In genomic region chr11:119115484-119116234, GRCh38 we compare ENCODE assay signal across 10 cellular contexts. TPM values are rescaled to one million over a fixed set of nuclear protein-coding genes. Genes with fewer than 3 reads are reported as not detected.
DNase-seq lines count a peak whose midpoint lies in the region; ATAC-seq, FAIRE-seq and TF ChIP-seq lines count a peak whose summit lies in the region.
"Had no signal": no experiment of that assay in that cellular context is flagged by ENCODE, and none has a peak within 500 bp of the region (broad histone marks: within the 10 kb centered on the region; RNA-seq: fewer than 3 reads in every experiment).

No MANE protein-coding gene starts in this region.

- no peaks in the 10 kb centered on the region for H3K27me3 Mint-ChIP-seq in activated T-helper 2 cell treated with anti-CD3 and anti-CD28 coated beads, Interferon-gamma antibody, Interleukin-2, Interleukin-4, amounts not matched to agents 10 μg/mL and 5 μg/mL and 100 μg/mL, durations not matched to agents 14 hours and 24 hours and 36 hours (ENCODE audit: low read depth)
- no peaks in the 10 kb centered on the region for H3K27me3 Mint-ChIP-seq in stimulated activated naive B cell treated with anti-CD40 and anti-IgM and Interleukin-4, amounts not matched to agents 10 μg/mL and 1 μg/mL and 100 μg/mL, for 72 hours

- peak overlapping the region; percentile 92 for H3K27ac Mint-ChIP-seq in activated T-helper 2 cell treated with anti-CD3 and anti-CD28 coated beads, Interferon-gamma antibody, Interleukin-2, Interleukin-4, amounts not matched to agents 10 μg/mL and 5 μg/mL and 100 μg/mL, durations not matched to agents 14 hours and 24 hours and 36 hours
- H3K27ac Mint-ChIP-seq in stimulated activated naive B cell treated with anti-CD40 and anti-IgM and Interleukin-4, amounts not matched to agents 10 μg/mL and 1 μg/mL and 100 μg/mL, for 72 hours, result peak overlapping the region; percentile 38

- intact Hi-C loops in activated T-helper 2 cell treated with anti-CD3 and anti-CD28 coated beads, Interferon-gamma antibody, Interleukin-2, Interleukin-4, amounts not matched to agents 10 μg/mL and 5 μg/mL and 100 μg/mL, durations not matched to agents 14 hours and 24 hours and 36 hours (cut with micrococcal nuclease), result loop anchor here (1.0 kb wide), 1 partner anchor 8 kb away; the partner anchor contains the start of gene C2CD2L
- intact Hi-C loops in kidney (cut with DNase I), result no loop called here

- no peak for TF ChIP-seq CTCF in kidney (IDR thresholded peaks at IDR 0.05; ENCODE audit: borderline replicate concordance, extremely low read depth, insufficient read depth)

- ATAC-seq in stimulated activated naive B cell treated with anti-CD40 and anti-IgM and Interleukin-4, amounts not matched to agents 10 μg/mL and 1 μg/mL and 100 μg/mL, for 72 hours (replicated peaks), result no peak
- ATAC-seq: PC-3 had no signal

- no peak for FAIRE-seq in kidney (lab: Jason Lieb, UNC)
- FAIRE-seq: keratinocyte had no signal

- H3K4me1 ChIP-seq in Karpas-422 (ENCODE audit: low read length), result peaks cover 12% of the 10 kb centered on the region
- H3K4me1 ChIP-seq in kidney (ENCODE audit: control insufficient read depth in 1 of 2, insufficient read depth in 1 of 2, low read depth in 1 of 2, low read length in 2 of 2), result peaks cover 3 to 6% of the 10 kb centered on the region in 2 donors

- peak overlapping the region; percentile 73 for H3K4me3 Mint-ChIP-seq in activated T-helper 2 cell treated with anti-CD3 and anti-CD28 coated beads, Interferon-gamma antibody, Interleukin-2, Interleukin-4, amounts not matched to agents 10 μg/mL and 5 μg/mL and 100 μg/mL, durations not matched to agents 14 hours and 24 hours and 36 hours (ENCODE audit: low read depth)
- no peak overlapping the region for H3K4me3 Mint-ChIP-seq in stimulated activated naive B cell treated with anti-CD40 and anti-IgM and Interleukin-4, amounts not matched to agents 10 μg/mL and 1 μg/mL and 100 μg/mL, for 72 hours

- H3K36me3 Mint-ChIP-seq in activated T-helper 2 cell treated with anti-CD3 and anti-CD28 coated beads, Interferon-gamma antibody, Interleukin-2, Interleukin-4, amounts not matched to agents 10 μg/mL and 5 μg/mL and 100 μg/mL, durations not matched to agents 14 hours and 24 hours and 36 hours (ENCODE audit: low read depth), result peaks cover 59% of the 10 kb centered on the region
- peaks cover 21 to 51% of the 10 kb centered on the region in 2 donors for H3K36me3 Mint-ChIP-seq in stimulated activated naive B cell treated with anti-CD40 and anti-IgM and Interleukin-4, amounts not matched to agents 10 μg/mL and 1 μg/mL and 100 μg/mL, for 72 hours

- no peaks in the 10 kb centered on the region for H3K9me3 Mint-ChIP-seq in activated T-helper 2 cell treated with anti-CD3 and anti-CD28 coated beads, Interferon-gamma antibody, Interleukin-2, Interleukin-4, amounts not matched to agents 10 μg/mL and 5 μg/mL and 100 μg/mL, durations not matched to agents 14 hours and 24 hours and 36 hours
- H3K9me3 Mint-ChIP-seq in stimulated activated naive B cell treated with anti-CD40 and anti-IgM and Interleukin-4, amounts not matched to agents 10 μg/mL and 1 μg/mL and 100 μg/mL, for 72 hours, result no peaks in the 10 kb centered on the region

- H3K79me2 ChIP-seq in Karpas-422 (ENCODE audit: low read length), result no peaks in the 10 kb centered on the region

- no peaks in the 10 kb centered on the region for H4K20me1 ChIP-seq in Karpas-422 (ENCODE audit: insufficient read depth, low read depth, low read length)

- H3K9me3 ChIP-seq in Karpas-422 (ENCODE audit: low read length) (no peaks in the 10 kb centered on the region), kidney (ENCODE audit: control insufficient read depth in 1 of 2, low read length in 2 of 2) (no peaks in the 10 kb centered on the region)

- H3K4me2 ChIP-seq in Karpas-422 (ENCODE audit: low read depth, low read length, poor library complexity, severe bottlenecking), result no peak overlapping the region

- H3K9me2 ChIP-seq in Karpas-422 (replicated peaks; ENCODE audit: insufficient read depth, low read length), result no peaks in the 10 kb centered on the region

- H3K4me1 Mint-ChIP-seq in activated T-helper 2 cell treated with anti-CD3 and anti-CD28 coated beads, Interferon-gamma antibody, Interleukin-2, Interleukin-4, amounts not matched to agents 10 μg/mL and 5 μg/mL and 100 μg/mL, durations not matched to agents 14 hours and 24 hours and 36 hours (ENCODE audit: low read depth), result peaks cover 20% of the 10 kb centered on the region
- H3K4me1 Mint-ChIP-seq in stimulated activated naive B cell treated with anti-CD40 and anti-IgM and Interleukin-4, amounts not matched to agents 10 μg/mL and 1 μg/mL and 100 μg/mL, for 72 hours, result peaks cover 8 to 22% of the 10 kb centered on the region in 2 donors

- H3K4me3 ChIP-seq in Karpas-422 (ENCODE audit: low read length), result no peak overlapping the region
- H3K4me3 ChIP-seq in kidney (ENCODE audit: low read length in 2 of 2), result no peak overlapping the region

- no peak overlapping the region for H3K9ac ChIP-seq in Karpas-422 (ENCODE audit: low read length)
- H3K9ac ChIP-seq in kidney (ENCODE audit: low read length in 2 of 2), result no peak overlapping the region

- H2AFZ ChIP-seq in Karpas-422 (ENCODE audit: low read length), result no peak overlapping the region

- H3K36me3 ChIP-seq in Karpas-422 (ENCODE audit: insufficient read depth, low read length), result peaks cover 10% of the 10 kb centered on the region; the same call in 1 of the 2 replicates
- H3K36me3 ChIP-seq in kidney (ENCODE audit: control insufficient read depth in 1 of 2, insufficient read depth in 2 of 2, low read length in 2 of 2), result peaks cover 22 to 28% of the 10 kb centered on the region in 2 donors

- peak; percentile 29 for DNase-seq in Karpas-422
- DNase-seq in activated T-helper 2 cell treated with anti-CD3 and anti-CD28 coated beads, Interferon-gamma antibody, Interleukin-2, Interleukin-4, amounts not matched to agents 10 μg/mL and 5 μg/mL and 100 μg/mL, durations not matched to agents 14 hours and 24 hours and 36 hours (ENCODE audit: low spot score), result no peak
- DNase-seq in kidney, result peak; percentile 81
- DNase-seq in stimulated activated naive B cell treated with anti-CD40 and anti-IgM and Interleukin-4, amounts not matched to agents 10 μg/mL and 1 μg/mL and 100 μg/mL, for 72 hours, result no peak
- no peak for DNase-seq in NCI-H2107 (lab: John Stamatoyannopoulos, UW)
- no peak for DNase-seq in NCI-H510A treated with DMSO at 0.1 percent for 48 hours (lab: John Stamatoyannopoulos, UW)
- no peak for DNase-seq in activated gamma-delta T cell (lab: John Stamatoyannopoulos, UW)
- DNase-seq in ecto neural progenitor cell (ENCODE audit: low spot score), result no peak
- DNase-seq: PC-3 had no signal

- no peak overlapping the region for H3K27ac ChIP-seq in Karpas-422 (ENCODE audit: low read length)
- H3K27ac ChIP-seq in kidney (ENCODE audit: low read depth in 2 of 2, low read length in 2 of 2), result no peak overlapping the region

- no peaks in the 10 kb centered on the region for H3K27me3 ChIP-seq in Karpas-422 (ENCODE audit: low read length)

RNA-seq across cellular contexts. Expression of gene HINFP, which starts 5.7 kb away (rescaled TPM):
- 16.3 and 22.4 TPM in 2 replicates for total RNA-seq in Karpas-422 (2014; rRNA removed; shearing (Covaris generic); ENCODE audit: low replicate concordance)
- total RNA-seq in activated T-helper 2 cell treated with anti-CD3 and anti-CD28 coated beads, Interferon-gamma antibody, Interleukin-2, Interleukin-4, amounts not matched to agents 10 μg/mL and 5 μg/mL and 100 μg/mL, durations not matched to agents 14 hours and 24 hours and 36 hours, result 29.8 and 35.5 TPM in 2 replicates
- total RNA-seq in kidney, result 29.1 TPM
- 14.5 TPM for polyA plus RNA-seq in kidney (ENCODE audit: insufficient read depth, low read depth, low replicate concordance)

RNA-seq across cellular contexts. Expression of gene C2CD2L, which starts 8.5 kb away (rescaled TPM):
- total RNA-seq in Karpas-422 (2014; rRNA removed; shearing (Covaris generic); ENCODE audit: low replicate concordance), result 10.1 and 11.9 TPM in 2 replicates
- 24.6 and 25.2 TPM in 2 replicates for total RNA-seq in activated T-helper 2 cell treated with anti-CD3 and anti-CD28 coated beads, Interferon-gamma antibody, Interleukin-2, Interleukin-4, amounts not matched to agents 10 μg/mL and 5 μg/mL and 100 μg/mL, durations not matched to agents 14 hours and 24 hours and 36 hours
- total RNA-seq in kidney, result 16.0 TPM
- 17.7 TPM for polyA plus RNA-seq in kidney (ENCODE audit: insufficient read depth, low read depth, low replicate concordance)

RNA-seq across cellular contexts. Expression of gene DPAGT1, which starts 14.0 kb away (rescaled TPM):
- 10.0 and 27.3 TPM in 2 replicates for total RNA-seq in Karpas-422 (2014; rRNA removed; shearing (Covaris generic); ENCODE audit: low replicate concordance)
- total RNA-seq in activated T-helper 2 cell treated with anti-CD3 and anti-CD28 coated beads, Interferon-gamma antibody, Interleukin-2, Interleukin-4, amounts not matched to agents 10 μg/mL and 5 μg/mL and 100 μg/mL, durations not matched to agents 14 hours and 24 hours and 36 hours, result 82.2 and 83.4 TPM in 2 replicates
- 34.8 TPM for total RNA-seq in kidney
- 41.0 TPM for polyA plus RNA-seq in kidney (ENCODE audit: insufficient read depth, low read depth, low replicate concordance)

RNA-seq across cellular contexts. Expression of gene HMBS, which starts 31.0 kb away (rescaled TPM):
- total RNA-seq in Karpas-422 (2014; rRNA removed; shearing (Covaris generic); ENCODE audit: low replicate concordance), result 7.5 and 12.7 TPM in 2 replicates
- 57.4 and 59.0 TPM in 2 replicates for total RNA-seq in activated T-helper 2 cell treated with anti-CD3 and anti-CD28 coated beads, Interferon-gamma antibody, Interleukin-2, Interleukin-4, amounts not matched to agents 10 μg/mL and 5 μg/mL and 100 μg/mL, durations not matched to agents 14 hours and 24 hours and 36 hours
- 16.7 TPM for total RNA-seq in kidney
- 32.3 TPM for polyA plus RNA-seq in kidney (ENCODE audit: insufficient read depth, low read depth, low replicate concordance)

RNA-seq across cellular contexts. Expression of gene ABCG4, which starts 33.2 kb away (rescaled TPM):
- not detected in 2 replicates for total RNA-seq in Karpas-422 (2014; rRNA removed; shearing (Covaris generic); ENCODE audit: low replicate concordance)
- total RNA-seq in activated T-helper 2 cell treated with anti-CD3 and anti-CD28 coated beads, Interferon-gamma antibody, Interleukin-2, Interleukin-4, amounts not matched to agents 10 μg/mL and 5 μg/mL and 100 μg/mL, durations not matched to agents 14 hours and 24 hours and 36 hours, result 0.11 and 0.16 TPM in 2 replicates
- total RNA-seq in kidney, result 0.25 TPM
- polyA plus RNA-seq in kidney (ENCODE audit: insufficient read depth, low read depth, low replicate concordance), result 0.52 TPM

Comparison
In these comparisons a context has a peak if more than half of its experiments do, and no peak if none do; other contexts are left out.
1. DNase-seq: peak in Karpas-422 (single experiment) and kidney (single experiment); none in activated T-helper 2 cell treated with anti-CD3 and anti-CD28 coated beads, Interferon-gamma antibody, Interleukin-2, Interleukin-4, amounts not matched to agents 10 μg/mL and 5 μg/mL and 100 μg/mL, durations not matched to agents 14 hours and 24 hours and 36 hours (single experiment), stimulated activated naive B cell treated with anti-CD40 and anti-IgM and Interleukin-4, amounts not matched to agents 10 μg/mL and 1 μg/mL and 100 μg/mL, for 72 hours (single experiment), NCI-H2107 (single experiment), NCI-H510A treated with DMSO at 0.1 percent for 48 hours (single experiment), activated gamma-delta T cell (single experiment) and ecto neural progenitor cell (single experiment).